1 cellular context compared by ENCODE assay signal in genomic region chr6:31864818-31865204, GRCh38.
TF ChIP-seq lines count a peak whose summit lies in the region.

No MANE protein-coding gene starts in this region.

TF ChIP-seq in H1, 55 proteins besides CTCF, POLR2A, EP300 and RAD21:
- no peak for TF ChIP-seq NANOG (IDR thresholded peaks at IDR 0.05; ENCODE audit: insufficient read depth, low read depth, low read length, poor library complexity, severe bottlenecking)
- no peak for TF ChIP-seq HDAC2 (IDR thresholded peaks at IDR 0.05; ENCODE audit: borderline replicate concordance in 1 of 2, low read depth in 2 of 2, low read length in 2 of 2)
